In genomic region chr10:20953120-20953519, GRCh38 we compare ENCODE assay signal across 24 cellular contexts. TPM values are rescaled to one million over a fixed set of nuclear protein-coding genes. Genes with fewer than 3 reads are reported as not detected.
DNase-seq lines count a peak whose midpoint lies in the region; ATAC-seq and TF ChIP-seq lines count a peak whose summit lies in the region.
"Had no signal": no experiment of that assay in that cellular context is flagged by ENCODE, and none has a peak within 500 bp of the region (broad histone marks: within the 10 kb centered on the region; RNA-seq: fewer than 3 reads in every experiment).

No MANE protein-coding gene starts in this region.

- POLR2A ChIA-PET in WTC11 (lab: Charles Lee) = no interaction called here

- no peaks in the 10 kb centered on the region for H3K27me3 ChIP-seq in right cardiac atrium (ENCODE audit: control insufficient read depth, insufficient read depth)
- no peaks in the 10 kb centered on the region for H3K27me3 ChIP-seq in esophagus muscularis mucosa
- H3K27me3 ChIP-seq in neuronal stem cell (ENCODE audit: control insufficient read depth in 3 of 3, insufficient read depth in 3 of 3, low read depth in 1 of 3, low read length in 3 of 3) = no peaks in the 10 kb centered on the region
- no peaks in the 10 kb centered on the region for H3K27me3 ChIP-seq in psoas muscle (ENCODE audit: insufficient read depth in 3 of 3, low read length in 2 of 3)

- WGBS in right cardiac atrium = 84% methylated on average over 3 of the region's 3 CpGs
- WGBS in esophagus muscularis mucosa = 97% methylated on average over 3 of the region's 3 CpGs
- WGBS in neuronal stem cell (ENCODE audit: extremely low coverage in 2 of 2, insufficient read length in 2 of 2, insufficient replicate concordance in 1 of 2), 2 donors = no CpG with 5 or more reads among the region's 3 CpGs
- WGBS in psoas muscle, 3 donors = 85 to 92% (median 89%) methylated on average over 3 of the region's 3 CpGs

- DNase-seq in Right ventricle myocardium inferior (ENCODE audit: missing footprints) = no peak
- DNase-seq in right cardiac atrium = no peak
- no peak for DNase-seq in WTC11 (ENCODE audit: low spot score)
- DNase-seq in esophagus muscularis mucosa (ENCODE audit: extremely low spot score) = peak; percentile 26
- no peak for DNase-seq in neuronal stem cell (ENCODE audit: low spot score)
- no peak for DNase-seq in psoas muscle
- DNase-seq in nucleus accumbens (lab: John Stamatoyannopoulos, UW) = no peak
- DNase-seq: 8988T, ACHN, Calu3, DMS79 treated with DMSO at 0.1 percent for 48 hours, GF-D8, Kasumi-1, NCI-H1092 treated with DMSO at 0.1 percent for 48 hours, NCI-H1436, NCI-H187, NCI-H2107, NCI-H524, NCI-H748 treated with DMSO at 0.1 percent for 48 hours, PC-9, SHP77 treated with DMSO at 0.1 percent for 48 hours had no signal

- TF ChIP-seq EP300 in esophagus muscularis mucosa (IDR thresholded peaks at IDR 0.05) = no peak

- H2AK5ac ChIP-seq in neuronal stem cell (ENCODE audit: low read depth, low read length) = no peak overlapping the region

- H3K23ac ChIP-seq in neuronal stem cell (ENCODE audit: low read depth, low read length, poor library complexity) = no peak overlapping the region

- H3K79me1 ChIP-seq in neuronal stem cell (ENCODE audit: low read depth, low read length) = no peaks in the 10 kb centered on the region

- no peak overlapping the region for H3K4ac ChIP-seq in neuronal stem cell (ENCODE audit: low read length)

- peaks cover 13% of the 10 kb centered on the region for H3K9me3 Mint-ChIP-seq in WTC11

- intact Hi-C loops in Right ventricle myocardium inferior (cut with DNase I) = no loop called here
- intact Hi-C loops in right cardiac atrium (cut with DNase I) = no loop called here
- intact Hi-C loops in esophagus muscularis mucosa (cut with DNase I) = no loop called here
- intact Hi-C loops in psoas muscle (cut with DNase I) = no loop called here

- H3K4me3 ChIP-seq in right cardiac atrium (ENCODE audit: low read length) = no peak overlapping the region
- H3K4me3 ChIP-seq in esophagus muscularis mucosa = no peak overlapping the region
- H3K4me3 ChIP-seq in neuronal stem cell (ENCODE audit: low read length in 2 of 2) = no peak overlapping the region
- H3K4me3 ChIP-seq in psoas muscle = no peak overlapping the region
- H3K4me3 ChIP-seq: K562, PC-9 had no signal

- peak overlapping the region; percentile 90 for H3K18ac ChIP-seq in neuronal stem cell (ENCODE audit: low read length)

- H3K9me3 ChIP-seq in right cardiac atrium (ENCODE audit: control insufficient read depth, low read length) (no peaks in the 10 kb centered on the region), esophagus muscularis mucosa (no peaks in the 10 kb centered on the region), neuronal stem cell (replicated peaks in 1 of 2; ENCODE audit: control insufficient read depth in 2 of 2, insufficient read depth in 1 of 2, low read depth in 1 of 2, low read length in 2 of 2) (peaks cover 0 to 13% of the 10 kb centered on the region in 2 donors), psoas muscle (no peaks in the 10 kb centered on the region)

- TF ChIP-seq POLR2A in esophagus muscularis mucosa (IDR thresholded peaks at IDR 0.05; ENCODE audit: low read depth) = no peak

- H2BK12ac ChIP-seq in neuronal stem cell (ENCODE audit: low read length) = no peak overlapping the region

- no peak overlapping the region for H2AFZ ChIP-seq in neuronal stem cell (ENCODE audit: low read length)
- H2AFZ ChIP-seq: PC-9 had no signal

- no peak overlapping the region for H3K4me2 ChIP-seq in neuronal stem cell (ENCODE audit: insufficient read depth, low read length, poor library complexity, severe bottlenecking)
- H3K4me2 ChIP-seq: PC-9 had no signal

- no peak overlapping the region for H4K91ac ChIP-seq in neuronal stem cell (ENCODE audit: low read depth, low read length, poor library complexity)

- no peak overlapping the region for H2BK120ac ChIP-seq in neuronal stem cell (ENCODE audit: low read depth, low read length)

- H3K14ac ChIP-seq in neuronal stem cell (ENCODE audit: low read length) = no peak overlapping the region

- no peak overlapping the region for H4K8ac ChIP-seq in neuronal stem cell (ENCODE audit: low read depth, low read length)

- peak; percentile 56 for ATAC-seq in Right ventricle myocardium inferior
- ATAC-seq in right cardiac atrium = no peak
- no peak for ATAC-seq in WTC11
- ATAC-seq in psoas muscle = no peak
- ATAC-seq in GM21576 (IDR thresholded peaks at IDR 0.05; ENCODE audit: unreplicated experiment) = no peak
- ATAC-seq: K562 had no signal

- H3K36me3 Mint-ChIP-seq in WTC11 = peaks cover 11% of the 10 kb centered on the region; the same call in 1 of the 2 replicates

- no peak overlapping the region for H2BK5ac ChIP-seq in neuronal stem cell (ENCODE audit: low read length)

- no peaks in the 10 kb centered on the region for H3K27me3 Mint-ChIP-seq in WTC11 (ENCODE audit: low read depth)

- no peak overlapping the region for H3K9ac ChIP-seq in neuronal stem cell (ENCODE audit: low read depth, low read length, poor library complexity)

- H3K4me3 Mint-ChIP-seq in WTC11 = no peak overlapping the region

- H3K4me1 Mint-ChIP-seq in WTC11 = peaks cover 63% of the 10 kb centered on the region

- CTCF ChIA-PET in WTC11 (lab: Charles Lee) = no interaction called here

- H3K27ac Mint-ChIP-seq in WTC11 = peak overlapping the region; percentile 83

- no peak overlapping the region for H2BK15ac ChIP-seq in neuronal stem cell (ENCODE audit: low read length)

- TF ChIP-seq CTCF in WTC11 (IDR thresholded peaks at IDR 0.05) (no peak), esophagus muscularis mucosa (IDR thresholded peaks at IDR 0.05) (no peak), psoas muscle (IDR thresholded peaks at IDR 0.05) (no peak)

- no peaks in the 10 kb centered on the region for H3K36me3 ChIP-seq in esophagus muscularis mucosa
- H3K36me3 ChIP-seq in neuronal stem cell (replicated peaks in 1 of 2; ENCODE audit: control insufficient read depth in 2 of 2, insufficient read depth in 2 of 2, low read length in 2 of 2) = peaks cover 0 to 2% of the 10 kb centered on the region in 2 donors
- H3K36me3 ChIP-seq in psoas muscle (ENCODE audit: insufficient read depth in 1 of 2, low read depth in 1 of 2) = no peaks in the 10 kb centered on the region

- H3K27ac ChIP-seq in right cardiac atrium (ENCODE audit: low read length) (no peak overlapping the region), esophagus muscularis mucosa (replicated peaks in 1 of 4) (no peak overlapping the region), neuronal stem cell (replicated peaks; ENCODE audit: low read length) (peak overlapping the region; percentile 88), psoas muscle (no peak overlapping the region)
- H3K27ac ChIP-seq: PC-9 had no signal

- no peaks in the 10 kb centered on the region for H3K4me1 ChIP-seq in right cardiac atrium (ENCODE audit: control insufficient read depth, insufficient read depth, low read length)
- no peaks in the 10 kb centered on the region for H3K4me1 ChIP-seq in esophagus muscularis mucosa
- H3K4me1 ChIP-seq in neuronal stem cell (ENCODE audit: control insufficient read depth in 2 of 2, insufficient read depth in 1 of 2, low read depth in 1 of 2, low read length in 2 of 2) = peaks cover 0 to 24% of the 10 kb centered on the region in 2 donors
- no peaks in the 10 kb centered on the region for H3K4me1 ChIP-seq in psoas muscle

TF ChIP-seq in WTC11, 78 proteins besides CTCF, POLR2A, EP300 and RAD21:
- TF ChIP-seq E2F5 (CRISPR knock-in tag; IDR thresholded peaks at IDR 0.05) (no peak), PRRX2 (CRISPR knock-in tag; IDR thresholded peaks at IDR 0.05) (no peak), ZNF671 (CRISPR knock-in tag; IDR thresholded peaks at IDR 0.05) (no peak), NR1H2 (CRISPR knock-in tag; IDR thresholded peaks at IDR 0.05) (no peak), SMAD3 (CRISPR knock-in tag; IDR thresholded peaks at IDR 0.05; ENCODE audit: borderline replicate concordance) (no peak), ZBTB21 (CRISPR knock-in tag; IDR thresholded peaks at IDR 0.05; ENCODE audit: borderline replicate concordance) (no peak), FOXJ3 (CRISPR knock-in tag; IDR thresholded peaks at IDR 0.05; ENCODE audit: borderline replicate concordance) (no peak), GABPB1 (CRISPR knock-in tag; IDR thresholded peaks at IDR 0.05) (no peak)
- TF ChIP-seq, protein P1, sequence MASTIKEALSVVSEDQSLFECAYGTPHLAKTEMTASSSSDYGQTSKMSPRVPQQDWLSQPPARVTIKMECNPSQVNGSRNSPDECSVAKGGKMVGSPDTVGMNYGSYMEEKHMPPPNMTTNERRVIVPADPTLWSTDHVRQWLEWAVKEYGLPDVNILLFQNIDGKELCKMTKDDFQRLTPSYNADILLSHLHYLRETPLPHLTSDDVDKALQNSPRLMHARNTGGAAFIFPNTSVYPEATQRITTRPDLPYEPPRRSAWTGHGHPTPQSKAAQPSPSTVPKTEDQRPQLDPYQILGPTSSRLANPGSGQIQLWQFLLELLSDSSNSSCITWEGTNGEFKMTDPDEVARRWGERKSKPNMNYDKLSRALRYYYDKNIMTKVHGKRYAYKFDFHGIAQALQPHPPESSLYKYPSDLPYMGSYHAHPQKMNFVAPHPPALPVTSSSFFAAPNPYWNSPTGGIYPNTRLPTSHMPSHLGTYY (CRISPR knock-in tag; IDR thresholded peaks at IDR 0.05) = no peak
- TF ChIP-seq, protein P2, sequence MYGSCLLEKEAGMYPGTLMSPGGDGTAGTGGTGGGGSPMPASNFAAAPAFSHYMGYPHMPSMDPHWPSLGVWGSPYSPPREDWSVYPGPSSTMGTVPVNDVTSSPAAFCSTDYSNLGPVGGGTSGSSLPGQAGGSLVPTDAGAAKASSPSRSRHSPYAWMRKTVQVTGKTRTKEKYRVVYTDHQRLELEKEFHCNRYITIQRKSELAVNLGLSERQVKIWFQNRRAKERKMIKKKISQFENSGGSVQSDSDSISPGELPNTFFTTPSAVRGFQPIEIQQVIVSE (CRISPR knock-in tag; IDR thresholded peaks at IDR 0.05; ENCODE audit: borderline replicate concordance) = no peak

RNA-seq across cellular contexts. Expression of gene NEBL, which starts 56.0 kb away (rescaled TPM):
- total RNA-seq in Right ventricle myocardium inferior (666 TPM), right cardiac atrium (100 to 1,000 TPM; 477 to 628 (median 505) TPM), WTC11 (2021) (8.9 to 10.5 TPM (median 9.7 TPM) in 3 replicates), esophagus muscularis mucosa (1 to 10 TPM; 2.1 to 3.5 (median 2.5) TPM), psoas muscle (1 to 10 TPM in 3 of 4 donors, under 1 TPM in 1; 0.89 to 1.5 (median 1.3) TPM)
- polyA plus RNA-seq in right cardiac atrium (257 TPM), psoas muscle (under 1 TPM; 0.35 to 0.78 (median 0.77) TPM)
- 24.8 TPM for polyA plus RNA-seq in neuronal stem cell (2013, experiment 1 of 2)
- polyA plus RNA-seq in neuronal stem cell (2013, experiment 2 of 2) = 25.0 TPM
- polyA plus RNA-seq: BJ had no signal

Comparison
In these comparisons a context has a peak if more than half of its experiments do, and no peak if none do; other contexts are left out.
1. RNA of gene NEBL, which starts 56.0 kb away (total RNA-seq): 666 TPM in Right ventricle myocardium inferior (single experiment) and 477 to 628 TPM in right cardiac atrium; 8.9 to 10.5 TPM in WTC11, 2.1 to 3.5 TPM in esophagus muscularis mucosa and 0.89 to 1.5 TPM in psoas muscle; every median in the first group is over 10 times any median in the second.